ENCODE assay signal across 8 cellular contexts in the genomic region with DNA sequence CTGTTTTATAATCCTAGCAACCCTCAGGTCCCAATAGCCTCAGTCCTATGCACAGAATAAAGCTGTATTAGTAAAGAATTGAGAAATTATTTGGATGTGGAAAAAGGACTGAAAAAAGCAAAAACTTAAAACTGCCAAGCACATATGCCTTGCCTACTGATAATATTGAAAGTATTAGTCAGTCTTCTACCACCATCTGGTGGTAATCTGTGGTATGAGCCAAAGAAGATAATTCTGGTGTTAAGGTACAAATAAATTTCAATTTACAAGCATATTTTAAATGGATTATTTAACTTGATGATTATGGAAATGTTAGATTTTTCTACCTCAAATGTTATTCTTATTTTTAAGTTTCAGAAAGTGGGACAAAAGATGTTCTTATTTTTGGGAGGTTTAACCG.
DNase-seq lines count a peak whose midpoint lies in the region; FAIRE-seq and TF ChIP-seq lines count a peak whose summit lies in the region.

No MANE protein-coding gene starts in this region.

- H3K36me3 ChIP-seq in astrocyte (ENCODE audit: insufficient read depth, low read length) (no peaks in the 10 kb centered on the region), kidney epithelial cell (ENCODE audit: control insufficient read depth, insufficient read depth, low read length) (no peaks in the 10 kb centered on the region)

- no peaks in the 10 kb centered on the region for H3K9me3 ChIP-seq in astrocyte (ENCODE audit: insufficient read depth, low read depth, low read length)

- H3K4me3 ChIP-seq in NB4 (ENCODE audit: low read depth, low read length) (no peak overlapping the region), astrocyte (ENCODE audit: insufficient read depth, low read depth, low read length) (no peak overlapping the region), kidney epithelial cell (ENCODE audit: low read depth, low read length) (no peak overlapping the region)

- H3K79me2 ChIP-seq in astrocyte (ENCODE audit: insufficient read depth, low read length): no peaks in the 10 kb centered on the region

- H4K20me1 ChIP-seq in astrocyte (ENCODE audit: insufficient read depth, low read length): no peaks in the 10 kb centered on the region

- no peak overlapping the region for H3K27ac Mint-ChIP-seq in astrocyte (ENCODE audit: unreplicated experiment)
- no peak overlapping the region for H3K27ac Mint-ChIP-seq in activated CD4-positive, alpha-beta memory T cell treated with anti-CD3 and anti-CD28 coated beads for 36 hours

- H3K27me3 ChIP-seq in astrocyte (ENCODE audit: insufficient read depth, low read length) (no peaks in the 10 kb centered on the region), kidney epithelial cell (ENCODE audit: control insufficient read depth, insufficient read depth, low read length) (no peaks in the 10 kb centered on the region)

- no peaks in the 10 kb centered on the region for H3K9me3 Mint-ChIP-seq in astrocyte (ENCODE audit: unreplicated experiment)
- H3K9me3 Mint-ChIP-seq in activated CD4-positive, alpha-beta memory T cell treated with anti-CD3 and anti-CD28 coated beads for 36 hours: no peaks in the 10 kb centered on the region

- no peaks in the 10 kb centered on the region for H3K4me1 Mint-ChIP-seq in astrocyte (ENCODE audit: low read depth, unreplicated experiment)
- H3K4me1 Mint-ChIP-seq in activated CD4-positive, alpha-beta memory T cell treated with anti-CD3 and anti-CD28 coated beads for 36 hours (ENCODE audit: low read depth): no peaks in the 10 kb centered on the region

- FAIRE-seq in astrocyte (lab: Jason Lieb, UNC): no peak

- H3K4me1 ChIP-seq in astrocyte (ENCODE audit: insufficient read depth, low read length): no peaks in the 10 kb centered on the region

- TF ChIP-seq CTCF in NB4 (IDR thresholded peaks at IDR 0.05; ENCODE audit: low read depth, low read length) (peak; percentile 33), astrocyte (IDR thresholded peaks at IDR 0.05; ENCODE audit: insufficient read depth, low read depth, low read length) (peak; percentile 69), kidney epithelial cell (IDR thresholded peaks at IDR 0.05; ENCODE audit: insufficient read depth, low read length, poor library complexity, severe bottlenecking) (peak; percentile 53)

- POLR2A ChIA-PET in HEK293T (lab: Yijun Ruan, JAX): no interaction called here
- POLR2A ChIA-PET in activated CD4-positive, alpha-beta memory T cell treated with anti-CD3 and anti-CD28 coated beads for 36 hours (lab: Charles Lee): no interaction called here

- intact Hi-C loops in activated CD4-positive, alpha-beta memory T cell treated with anti-CD3 and anti-CD28 coated beads for 36 hours (cut with micrococcal nuclease): no loop called here

- DNase-seq in NCI-H510A treated with DMSO at 0.1 percent for 48 hours (lab: John Stamatoyannopoulos, UW): peak; percentile 32
- no peak for DNase-seq in NCI-H510A (lab: John Stamatoyannopoulos, UW)
- DNase-seq in HEK293T (ENCODE audit: extremely low spot score): peak; percentile 64
- peak; percentile 56 for DNase-seq in NB4 (ENCODE audit: low read depth)
- DNase-seq in astrocyte (ENCODE audit: low read depth): peak; percentile 16
- DNase-seq in kidney epithelial cell (ENCODE audit: low read depth): no peak
- no peak for DNase-seq in activated CD4-positive, alpha-beta memory T cell treated with anti-CD3 and anti-CD28 coated beads for 36 hours
- DNase-seq in activated effector memory CD4-positive, alpha-beta T cell treated with anti-CD3 and anti-CD28 coated beads, Interleukin-2, amount 50 U/mL, for 16 hours: no peak

- H3K4me2 ChIP-seq in astrocyte (ENCODE audit: low read length): no peak overlapping the region

- no peak overlapping the region for H3K9ac ChIP-seq in astrocyte (ENCODE audit: low read length)

- TF ChIP-seq POLR2A in NB4 (IDR thresholded peaks at IDR 0.05; ENCODE audit: extremely low read depth, insufficient read length): no peak

- no peak overlapping the region for H2AFZ ChIP-seq in astrocyte (ENCODE audit: low read depth, low read length)

- H3K27ac ChIP-seq in astrocyte (ENCODE audit: low read depth, low read length): no peak overlapping the region

- no peaks in the 10 kb centered on the region for H3K36me3 Mint-ChIP-seq in astrocyte (ENCODE audit: low read depth, unreplicated experiment)
- no peaks in the 10 kb centered on the region for H3K36me3 Mint-ChIP-seq in activated CD4-positive, alpha-beta memory T cell treated with anti-CD3 and anti-CD28 coated beads for 36 hours

- CTCF ChIA-PET in HEK293T (lab: Yijun Ruan, JAX): interaction anchor here (0.6 to 0.8 kb wide), 2 partner anchors 238 to 382 kb away, joined by 3 read pairs; no protein-coding TSS in a partner anchor
- CTCF ChIA-PET in activated CD4-positive, alpha-beta memory T cell treated with anti-CD3 and anti-CD28 coated beads for 36 hours (lab: Charles Lee): interaction anchor here (1.0 kb wide), 1 partner anchor 472 kb away, joined by 3 read pairs; no protein-coding TSS in a partner anchor

- no peaks in the 10 kb centered on the region for H3K27me3 Mint-ChIP-seq in astrocyte (ENCODE audit: low read depth, unreplicated experiment)
- no peaks in the 10 kb centered on the region for H3K27me3 Mint-ChIP-seq in activated CD4-positive, alpha-beta memory T cell treated with anti-CD3 and anti-CD28 coated beads for 36 hours

- no peak overlapping the region for H3K4me3 Mint-ChIP-seq in astrocyte (ENCODE audit: unreplicated experiment)
- no peak overlapping the region for H3K4me3 Mint-ChIP-seq in activated CD4-positive, alpha-beta memory T cell treated with anti-CD3 and anti-CD28 coated beads for 36 hours

TF ChIP-seq in HEK293T, 16 proteins besides CTCF, POLR2A, EP300 and RAD21:
- TF ChIP-seq FOXM1 (IDR thresholded peaks at IDR 0.05; ENCODE audit: borderline replicate concordance) (no peak; the same call in 1 of the 2 replicates), FOXA1 (IDR thresholded peaks at IDR 0.05) (no peak), LEF1 (IDR thresholded peaks at IDR 0.05; ENCODE audit: borderline replicate concordance) (no peak), SP1 (IDR thresholded peaks at IDR 0.05) (no peak), FOXK2 (IDR thresholded peaks at IDR 0.05) (peak; percentile 27; the same call in 1 of the 2 replicates), HDGF (IDR thresholded peaks at IDR 0.05; ENCODE audit: borderline replicate concordance) (no peak), CTBP1 (IDR thresholded peaks at IDR 0.05; ENCODE audit: borderline replicate concordance) (no peak), L3MBTL2 (conservative IDR thresholded peaks at IDR 0.05) (no peak), ZNF384 (IDR thresholded peaks at IDR 0.05) (peak; percentile 36)
- TF ChIP-seq, protein P1, sequence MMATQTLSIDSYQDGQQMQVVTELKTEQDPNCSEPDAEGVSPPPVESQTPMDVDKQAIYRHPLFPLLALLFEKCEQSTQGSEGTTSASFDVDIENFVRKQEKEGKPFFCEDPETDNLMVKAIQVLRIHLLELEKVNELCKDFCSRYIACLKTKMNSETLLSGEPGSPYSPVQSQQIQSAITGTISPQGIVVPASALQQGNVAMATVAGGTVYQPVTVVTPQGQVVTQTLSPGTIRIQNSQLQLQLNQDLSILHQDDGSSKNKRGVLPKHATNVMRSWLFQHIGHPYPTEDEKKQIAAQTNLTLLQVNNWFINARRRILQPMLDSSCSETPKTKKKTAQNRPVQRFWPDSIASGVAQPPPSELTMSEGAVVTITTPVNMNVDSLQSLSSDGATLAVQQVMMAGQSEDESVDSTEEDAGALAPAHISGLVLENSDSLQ (IDR thresholded peaks at IDR 0.05): no peak

Comparison
In these comparisons a context has a peak if more than half of its experiments do, and no peak if none do; other contexts are left out.
1. DNase-seq: peak in NCI-H510A treated with DMSO at 0.1 percent for 48 hours (single experiment), HEK293T (single experiment), NB4 (single experiment) and astrocyte (single experiment); none in NCI-H510A (single experiment), kidney epithelial cell (single experiment), activated CD4-positive, alpha-beta memory T cell treated with anti-CD3 and anti-CD28 coated beads for 36 hours (single experiment) and activated effector memory CD4-positive, alpha-beta T cell treated with anti-CD3 and anti-CD28 coated beads, Interleukin-2, amount 50 U/mL, for 16 hours (single experiment).
2. Peak in every context shown above with its lines, with median percentiles within 50 percentile points of each other: CTCF ChIP-seq.